Comparison of ENCODE assay signal across 29 cellular contexts in the genomic region with DNA sequence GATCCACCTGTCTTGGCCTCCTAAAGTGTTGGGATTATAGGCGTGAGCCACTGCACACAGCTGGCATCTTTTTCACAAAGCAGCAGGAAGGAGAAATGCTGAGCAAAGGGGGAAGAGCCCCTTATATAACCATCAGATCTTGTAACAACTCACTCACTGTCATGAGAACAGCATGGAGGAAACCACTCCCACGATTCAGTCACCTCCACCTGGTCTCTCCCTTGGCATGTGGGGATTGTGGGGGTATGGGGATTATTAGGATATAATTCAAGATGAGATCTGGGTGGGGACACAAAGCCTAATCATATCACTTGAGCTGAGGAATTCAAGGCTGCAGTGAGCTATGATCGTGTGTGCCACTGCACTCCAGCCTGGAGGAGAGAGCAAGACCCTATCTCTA. TPM values are rescaled to one million over a fixed set of nuclear protein-coding genes. Genes with fewer than 3 reads are reported as not detected.
A peak's percentile ranks its signal among the peaks of the same experiment; 100 is the strongest.
DNase-seq lines count a peak whose midpoint lies in the region; ATAC-seq, FAIRE-seq and TF ChIP-seq lines count a peak whose summit lies in the region.
"Had no signal": no experiment of that assay in that cellular context is flagged by ENCODE, and none has a peak within 500 bp of the region (broad histone marks: within the 10 kb centered on the region; RNA-seq: fewer than 3 reads in every experiment).

No MANE protein-coding gene starts in this region.

- no peak for ATAC-seq in GM18505 (IDR thresholded peaks at IDR 0.05; ENCODE audit: unreplicated experiment)
- ATAC-seq: GM12878 had no signal

- CTCF ChIA-PET in MCF 10A (lab: Yijun Ruan, JAX), result interaction anchor here (2.4 kb wide), 1 partner anchor 33 kb away, joined by 6 read pairs; no protein-coding TSS in a partner anchor

- H3K36me3 Mint-ChIP-seq in MCF 10A (ENCODE audit: insufficient read depth, unreplicated experiment), result peaks cover 12% of the 10 kb centered on the region

- TF ChIP-seq CTCF in breast epithelium (IDR thresholded peaks at IDR 0.05) (no peak), MCF 10A (IDR thresholded peaks at IDR 0.05; ENCODE audit: unreplicated experiment) (no peak), keratinocyte (optimal IDR thresholded peaks at IDR 0.05 in 1 of 3, IDR thresholded peaks at IDR 0.05 in 1 of 3, conservative IDR thresholded peaks at IDR 0.05 in 1 of 3; ENCODE audit: extremely low read depth in 1 of 3, insufficient read depth in 2 of 3, low read length in 3 of 3) (no peak)

- H3K9me3 ChIP-seq in breast epithelium (no peaks in the 10 kb centered on the region), SJCRH30 (replicated peaks) (no peaks in the 10 kb centered on the region), keratinocyte (ENCODE audit: control insufficient read depth, low read depth, low read length) (no peaks in the 10 kb centered on the region), stomach smooth muscle (ENCODE audit: control insufficient read depth in 2 of 2, low read length in 2 of 2) (no peaks in the 10 kb centered on the region)
- H3K9me3 ChIP-seq: BE2C had no signal

- DNase-seq in breast epithelium (ENCODE audit: low spot score in 2 of 2) (no peak), MCF 10A (ENCODE audit: unreplicated experiment) (no peak), SJCRH30 (peak in 1 of 2 experiments; percentile 39), keratinocyte (ENCODE audit: low read depth, low spot score) (no peak), SHP77 (lab: John Stamatoyannopoulos, UW) (no peak), retina (no peak)
- DNase-seq: 8988T; ACHN; BE2C; CD8-positive, alpha-beta memory T cell; DMS 273 treated with DMSO at 0.1 percent for 48 hours; DMS79; EL; GDM1; Kasumi-1; NCI-H1105; NCI-H146; NCI-H1930; NCI-H446; NCI-H524 treated with DMSO at 0.1 percent for 48 hours; NCI-H774; PC-9; SHP77 treated with DMSO at 0.1 percent for 48 hours had no signal

- no peaks in the 10 kb centered on the region for H3K27me3 Mint-ChIP-seq in MCF 10A (ENCODE audit: insufficient read depth, unreplicated experiment)

- H3K4me1 ChIP-seq in breast epithelium (peaks cover 0 to 4% of the 10 kb centered on the region in 2 donors), SJCRH30 (peaks cover 30% of the 10 kb centered on the region), keratinocyte (ENCODE audit: control insufficient read depth, extremely low read depth, insufficient read depth, low read length) (peaks cover 22% of the 10 kb centered on the region), stomach smooth muscle (ENCODE audit: control insufficient read depth, insufficient read depth, low read length) (peaks cover 47% of the 10 kb centered on the region)
- H3K4me1 ChIP-seq: BE2C had no signal

- H3K36me3 ChIP-seq in breast epithelium (no peaks in the 10 kb centered on the region), SJCRH30 (peaks cover under 1% of the 10 kb centered on the region; the same call in 1 of the 2 replicates), keratinocyte (ENCODE audit: control insufficient read depth in 2 of 2, extremely low read depth in 1 of 2, insufficient read depth in 2 of 2, low read length in 2 of 2) (peaks cover under 1 to 2% of the 10 kb centered on the region in 2 experiments), stomach smooth muscle (ENCODE audit: control insufficient read depth in 2 of 2, insufficient read depth in 2 of 2, low read length in 2 of 2) (no peaks in the 10 kb centered on the region)
- H3K36me3 ChIP-seq: BE2C had no signal

- H3K4me3 ChIP-seq in breast epithelium (no peak overlapping the region), SJCRH30 (no peak overlapping the region), keratinocyte (ENCODE audit: control insufficient read depth in 2 of 3, extremely low read depth in 1 of 3, insufficient read depth in 2 of 3, low read depth in 1 of 3, low read length in 3 of 3) (no peak overlapping the region), stomach smooth muscle (ENCODE audit: low read length in 2 of 2) (no peak overlapping the region)
- H3K4me3 ChIP-seq: GM12878, PC-9, SK-N-MC had no signal

- POLR2A ChIA-PET in MCF 10A (lab: Yijun Ruan, JAX), result interaction anchor here (0.7 to 1.7 kb wide), 3 partner anchors 9 to 17 kb away, joined by 4 to 5 read pairs (median 4); no protein-coding TSS in a partner anchor

- no peaks in the 10 kb centered on the region for H3K9me1 ChIP-seq in keratinocyte (ENCODE audit: control insufficient read depth, extremely low read depth, insufficient read depth, low read length)

- H3K9me3 Mint-ChIP-seq in MCF 10A (ENCODE audit: unreplicated experiment), result no peaks in the 10 kb centered on the region
- H3K9me3 Mint-ChIP-seq: CD8-positive, alpha-beta memory T cell had no signal

- H2AFZ ChIP-seq in keratinocyte (ENCODE audit: control insufficient read depth, low read length), result no peak overlapping the region
- H2AFZ ChIP-seq: PC-9 had no signal

- intact Hi-C loops in breast epithelium (cut with DNase I; ENCODE audit: low total_unique reads), result no loop called here
- intact Hi-C loops in MCF 10A (cut with micrococcal nuclease), result no loop called here

- H3K9ac ChIP-seq in keratinocyte (ENCODE audit: control insufficient read depth, extremely low read depth, insufficient read depth, low read length), result no peak overlapping the region
- no peak overlapping the region for H3K9ac ChIP-seq in stomach smooth muscle (ENCODE audit: low read length in 2 of 2)

- no peaks in the 10 kb centered on the region for H3K27me3 ChIP-seq in breast epithelium
- no peaks in the 10 kb centered on the region for H3K27me3 ChIP-seq in SJCRH30
- H3K27me3 ChIP-seq in keratinocyte (ENCODE audit: control insufficient read depth, extremely low read depth, insufficient read depth, low read length), result no peaks in the 10 kb centered on the region
- no peaks in the 10 kb centered on the region for H3K27me3 ChIP-seq in stomach smooth muscle (ENCODE audit: control insufficient read depth in 1 of 2, insufficient read depth in 2 of 2, low read length in 2 of 2)
- H3K27me3 ChIP-seq: BE2C had no signal

- H3K4me3 Mint-ChIP-seq in MCF 10A (ENCODE audit: unreplicated experiment), result no peak overlapping the region

- H4K20me1 ChIP-seq in keratinocyte (ENCODE audit: control insufficient read depth, extremely low read depth, insufficient read depth, low read length), result peaks cover 6% of the 10 kb centered on the region

- H3K4me2 ChIP-seq in keratinocyte (ENCODE audit: control insufficient read depth, extremely low read depth, insufficient read depth, low read depth, low read length), result no peak overlapping the region
- H3K4me2 ChIP-seq: PC-9 had no signal

- peaks cover 5% of the 10 kb centered on the region for H3K4me1 Mint-ChIP-seq in MCF 10A (ENCODE audit: insufficient read depth, unreplicated experiment)

- peaks cover 19% of the 10 kb centered on the region for H3K79me2 ChIP-seq in keratinocyte (ENCODE audit: control insufficient read depth, insufficient read depth, low read length)

- no TSS peak for BruUV-seq in MCF 10A (replicated peaks; lab: Mats Ljungman, UMichigan)

- no peak overlapping the region for H3K27ac Mint-ChIP-seq in MCF 10A (ENCODE audit: low read depth, unreplicated experiment)

- dilution Hi-C loops in keratinocyte (cut with MboI; ENCODE audit: extremely low pct_ligation_motif_present, low sequenced_read_pairs), result no loop called here

- peak; percentile 34 for FAIRE-seq in keratinocyte (lab: Jason Lieb, UNC)
- FAIRE-seq: GM12878, H54, HepG2 had no signal

- no peak for TF ChIP-seq POLR2A in breast epithelium (IDR thresholded peaks at IDR 0.05)
- TF ChIP-seq POLR2A in GM18505 (IDR thresholded peaks at IDR 0.05; ENCODE audit: borderline replicate concordance, extremely low read depth, insufficient read depth, insufficient read length), result no peak

- H3K27ac ChIP-seq in breast epithelium (peak overlapping the region; percentile 3 to 71), SJCRH30 (peak overlapping the region; percentile 66), keratinocyte (ENCODE audit: control insufficient read depth, insufficient read depth, low read length) (no peak overlapping the region), stomach smooth muscle (ENCODE audit: low read length) (peak overlapping the region; percentile 37)
- H3K27ac ChIP-seq: PC-9, SK-N-MC had no signal

RNA-seq across cellular contexts. Expression of gene MFSD2A, which starts 3.0 kb away (rescaled TPM):
- total RNA-seq in breast epithelium (10 to 100 TPM in 1 of 3 donors, 1 to 10 TPM in 2; 3.0 to 61.5 (median 7.9) TPM), MCF 10A (2022) (49.1 and 52.9 TPM in 2 replicates)
- total RNA-seq in SJCRH30 (2014; rRNA removed; shearing (Covaris generic)), result 52.9 and 56.6 TPM in 2 replicates
- polyA plus RNA-seq in keratinocyte, result 50.1 to 62.5 TPM (median 57.0 TPM) in 3 replicates
- polyA plus RNA-seq in keratinocyte (2011; ENCODE audit: low read depth), result 12.6 TPM
- 27.3 and 32.3 TPM in 2 replicates for polyA plus RNA-seq in keratinocyte (2011; cell fraction: cytosol; rRNA removed)
- polyA plus RNA-seq in keratinocyte (2011; cell fraction: nucleus; rRNA removed), result 199 and 235 TPM in 2 replicates
- 33.2 and 47.8 TPM in 2 replicates for polyA plus RNA-seq in keratinocyte (2012; ENCODE audit: low replicate concordance)
- polyA minus RNA-seq in keratinocyte, result 59.1 to 118 TPM (median 79.8 TPM) in 3 replicates
- polyA minus RNA-seq in keratinocyte (2011; cell fraction: cytosol; rRNA and poly(A)+ RNA removed), result 25.9 TPM
- polyA minus RNA-seq in keratinocyte (2011; cell fraction: nucleus; rRNA and poly(A)+ RNA removed), result 60.7 and 73.3 TPM in 2 replicates
- total RNA-seq: HepG2 had no signal

RNA-seq across cellular contexts. Expression of gene MYCL, which starts 50.2 kb away (rescaled TPM):
- total RNA-seq in breast epithelium (1 to 10 TPM in 1 of 3 donors, under 1 TPM in 2; 0.32 to 5.3 (median 0.98) TPM), MCF 10A (2022) (0.63 and 1.1 TPM in 2 replicates)
- 14.4 and 16.4 TPM in 2 replicates for total RNA-seq in SJCRH30 (2014; rRNA removed; shearing (Covaris generic))
- polyA plus RNA-seq in keratinocyte, result 5.1 to 7.7 TPM (median 5.4 TPM) in 3 replicates
- polyA plus RNA-seq in keratinocyte (2011; ENCODE audit: low read depth), result 5.5 TPM
- polyA plus RNA-seq in keratinocyte (2011; cell fraction: cytosol; rRNA removed), result 4.5 and 5.2 TPM in 2 replicates
- polyA plus RNA-seq in keratinocyte (2011; cell fraction: nucleus; rRNA removed), result 5.9 and 6.0 TPM in 2 replicates
- polyA plus RNA-seq in keratinocyte (2012; ENCODE audit: low replicate concordance), result 3.8 and 13.1 TPM in 2 replicates
- polyA minus RNA-seq in keratinocyte, result 1.7 to 7.6 TPM (median 4.8 TPM) in 3 replicates
- polyA minus RNA-seq in keratinocyte (2011; cell fraction: cytosol; rRNA and poly(A)+ RNA removed), result 8.2 TPM
- polyA minus RNA-seq in keratinocyte (2011; cell fraction: nucleus; rRNA and poly(A)+ RNA removed), result 4.1 and 4.7 TPM in 2 replicates
- polyA plus RNA-seq: CD8-positive, alpha-beta memory T cell had no signal
